In the genomic region with DNA sequence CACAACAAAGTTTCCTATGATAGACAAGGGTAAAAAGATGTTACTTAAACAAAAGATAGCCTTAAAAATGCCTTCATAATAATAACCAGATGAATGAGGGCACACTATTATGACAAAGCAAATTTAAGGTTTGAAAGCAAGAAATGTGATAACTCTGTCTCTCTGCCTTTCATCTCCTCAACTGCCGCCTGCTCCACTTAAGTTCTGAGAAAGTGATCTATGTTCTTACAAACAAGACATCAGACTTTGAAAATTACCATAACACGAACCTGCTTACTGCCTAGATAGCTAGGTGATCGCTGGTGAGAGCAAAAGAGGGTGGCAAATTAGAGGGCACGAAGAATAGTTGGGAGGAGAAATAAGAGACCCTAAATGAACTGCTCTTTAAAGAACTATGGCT, we compare ENCODE assay signal across 12 cellular contexts.
"Had no signal": no experiment of that assay in that cellular context is flagged by ENCODE, and none has a peak within 500 bp of the region (broad histone marks: within the 10 kb centered on the region; RNA-seq: fewer than 3 reads in every experiment).

No MANE protein-coding gene starts in this region.

- H3K27me3 ChIP-seq: dorsolateral prefrontal cortex, gastroesophageal sphincter, heart right ventricle, right atrium auricular region, tibial artery, vagina had no signal

- ATAC-seq: gastroesophageal sphincter, heart right ventricle, left cardiac atrium had no signal

- H3K27ac ChIP-seq: gastroesophageal sphincter, heart right ventricle, right atrium auricular region, tibial artery, vagina had no signal

- H3K4me1 ChIP-seq: tibial artery, vagina had no signal

- DNase-seq: activated CD4-positive, alpha-beta T cell treated with anti-CD3 and anti-CD28 coated beads for 1 hour; activated effector memory CD4-positive, alpha-beta T cell treated with anti-CD3 and anti-CD28 coated beads, Interleukin-2, amount 50 U/mL, for 16 hours; dorsolateral prefrontal cortex; heart right ventricle; left cardiac atrium; stimulated activated CD4-positive, alpha-beta T cell treated with anti-CD3 and anti-CD28 coated beads, Interleukin-4, amount 100 ng/mL, for 1 hour; T-helper 9 cell; tibial artery had no signal

- H3K4me3 ChIP-seq: dorsolateral prefrontal cortex, gastroesophageal sphincter, heart right ventricle, lung, right atrium auricular region, tibial artery, vagina had no signal
